12 cellular contexts compared by ENCODE assay signal in the genomic region with DNA sequence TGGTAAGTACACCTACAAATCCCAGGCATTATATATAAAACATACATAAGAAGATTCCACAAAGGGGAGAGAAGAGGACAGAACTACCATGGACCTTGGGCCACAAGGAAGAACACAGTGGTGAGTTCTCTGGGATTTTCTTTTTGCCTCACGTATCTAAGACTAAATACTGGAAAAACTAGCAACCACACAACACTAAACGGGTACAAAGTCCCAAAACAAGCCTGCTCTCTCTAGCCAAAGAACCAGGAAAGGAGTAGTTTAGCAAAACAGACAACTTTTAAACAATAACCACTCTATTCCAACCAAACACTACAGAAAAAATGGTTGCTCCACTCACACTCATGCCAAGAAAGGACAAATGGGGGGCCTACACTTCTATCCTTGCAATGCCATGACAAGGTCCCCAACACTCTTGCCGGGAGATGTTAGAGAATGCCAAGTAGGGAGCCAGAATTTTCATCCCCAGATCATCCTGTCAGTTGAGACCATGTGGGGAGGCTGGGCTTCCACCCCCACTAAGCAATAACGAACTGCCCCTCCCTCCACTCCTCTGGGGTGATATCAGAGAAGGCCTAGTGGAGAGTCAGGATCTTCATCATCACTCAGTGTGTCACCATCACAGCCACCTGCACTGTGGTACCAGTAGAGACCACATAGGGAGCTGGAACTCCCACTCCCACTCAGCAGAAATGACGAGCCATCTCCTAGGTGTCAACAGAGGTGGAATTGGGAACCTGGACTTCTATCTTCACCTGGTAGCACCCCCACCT.
"Had no signal": no experiment of that assay in that cellular context is flagged by ENCODE, and none has a peak within 500 bp of the region (broad histone marks: within the 10 kb centered on the region; RNA-seq: fewer than 3 reads in every experiment).

No MANE protein-coding gene starts in this region.

- H3K27ac ChIP-seq: colonic mucosa, skin epidermis, WERI-Rb-1 had no signal

- ATAC-seq: activated CD4-positive, alpha-beta T cell treated with anti-CD3 and anti-CD28 coated beads for 36 hours; T-cell had no signal

- H3K4me3 Mint-ChIP-seq: activated CD4-positive, alpha-beta memory T cell treated with anti-CD3 and anti-CD28 coated beads, Interleukin-2, amount 10 ng/mL, durations not matched to agents 7 days and 5 days; activated CD4-positive, alpha-beta T cell treated with anti-CD3 and anti-CD28 coated beads for 36 hours; T-cell had no signal

- H3K36me3 ChIP-seq: colonic mucosa had no signal

- H3K27ac Mint-ChIP-seq: activated CD4-positive, alpha-beta memory T cell treated with anti-CD3 and anti-CD28 coated beads, Interleukin-2, amount 10 ng/mL, durations not matched to agents 7 days and 5 days; activated CD4-positive, alpha-beta T cell treated with anti-CD3 and anti-CD28 coated beads for 36 hours; T-cell had no signal

- H3K27me3 ChIP-seq: colonic mucosa, tibial nerve had no signal

- H3K4me3 ChIP-seq: colonic mucosa, skin epidermis, tibial nerve had no signal

- H3K27me3 Mint-ChIP-seq: activated CD4-positive, alpha-beta memory T cell treated with anti-CD3 and anti-CD28 coated beads, Interleukin-2, amount 10 ng/mL, durations not matched to agents 7 days and 5 days; activated CD4-positive, alpha-beta T cell treated with anti-CD3 and anti-CD28 coated beads for 36 hours; T-cell had no signal

- H3K4me1 Mint-ChIP-seq: activated CD4-positive, alpha-beta memory T cell treated with anti-CD3 and anti-CD28 coated beads, Interleukin-2, amount 10 ng/mL, durations not matched to agents 7 days and 5 days; activated CD4-positive, alpha-beta T cell treated with anti-CD3 and anti-CD28 coated beads for 36 hours; T-cell had no signal

- H3K4me1 ChIP-seq: colonic mucosa had no signal

- DNase-seq: activated CD4-positive, alpha-beta memory T cell treated with anti-CD3 and anti-CD28 coated beads, Interleukin-2, amount 10 ng/mL, durations not matched to agents 7 days and 5 days; activated CD4-positive, alpha-beta T cell treated with anti-CD3 and anti-CD28 coated beads for 36 hours; activated CD8-positive, alpha-beta memory T cell treated with anti-CD3 and anti-CD28 coated beads, Interleukin-2, amount 50 U/mL, for 4 hours; activated naive CD4-positive, alpha-beta T cell treated with Interleukin-2 at 50 U/mL for 16 hours; caudate nucleus; colonic mucosa; effector CD4-positive, alpha-beta T cell; hypothalamus; T-cell; WERI-Rb-1 had no signal

- H3K9me3 Mint-ChIP-seq: activated CD4-positive, alpha-beta memory T cell treated with anti-CD3 and anti-CD28 coated beads, Interleukin-2, amount 10 ng/mL, durations not matched to agents 7 days and 5 days had no signal

- H3K9me3 ChIP-seq: colonic mucosa, tibial nerve had no signal
